In the genomic region with DNA sequence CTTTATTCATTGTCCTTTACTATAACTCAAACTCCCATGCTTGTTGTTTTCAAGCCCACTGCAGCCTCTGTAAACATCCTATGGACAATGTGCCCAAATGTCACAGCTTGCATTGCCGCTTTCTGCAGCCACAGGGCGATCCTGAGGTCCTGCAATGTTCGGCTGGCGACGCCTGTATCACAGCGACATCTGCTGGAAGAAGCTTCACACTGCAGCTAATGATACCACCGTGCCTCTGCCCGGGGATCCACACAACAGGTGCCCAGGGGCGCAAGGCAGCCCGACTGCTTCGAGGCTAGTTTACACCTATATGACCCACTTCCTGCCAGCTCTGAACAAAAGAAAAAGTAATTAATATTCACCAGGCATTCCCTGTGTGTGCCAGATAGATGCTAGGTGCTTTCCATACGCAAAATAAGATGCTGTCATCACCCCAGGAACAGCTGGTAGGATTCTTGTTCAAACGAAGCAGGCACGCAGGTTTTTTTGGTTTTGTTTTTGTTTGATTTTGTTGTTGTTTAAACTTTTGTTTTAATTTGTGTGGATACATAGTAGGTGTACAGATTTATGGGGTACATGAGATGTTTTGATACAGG, we compare ENCODE assay signal across 8 cellular contexts.
DNase-seq lines count a peak whose midpoint lies in the region; ATAC-seq and TF ChIP-seq lines count a peak whose summit lies in the region.

No MANE protein-coding gene starts in this region.

- H3K79me2 ChIP-seq in osteoblast (ENCODE audit: insufficient read depth, low read length) = no peaks in the 10 kb centered on the region

- no peak overlapping the region for H3K27ac ChIP-seq in foreskin keratinocyte
- H3K27ac ChIP-seq in osteoblast (ENCODE audit: low read depth, low read length) = no peak overlapping the region
- H3K27ac ChIP-seq in upper lobe of left lung = no peak overlapping the region

- ATAC-seq in GM21619 (IDR thresholded peaks at IDR 0.05; ENCODE audit: unreplicated experiment) (peak; percentile 98), foreskin keratinocyte (peak; percentile 91), upper lobe of left lung (ENCODE audit: low FRiP score in 2 of 2) (peak; percentile 77 to 91)

- TF ChIP-seq EP300 in upper lobe of left lung (IDR thresholded peaks at IDR 0.05) = no peak

- 15 to 19% methylated on average over 14 of the region's 14 CpGs for WGBS in upper lobe of left lung, 2 donors

- H3K9me3 ChIP-seq in osteoblast (ENCODE audit: low read depth, low read length) (no peaks in the 10 kb centered on the region), upper lobe of left lung (no peaks in the 10 kb centered on the region)

- H3K27me3 ChIP-seq in foreskin keratinocyte = no peaks in the 10 kb centered on the region
- H3K27me3 ChIP-seq in osteoblast (ENCODE audit: insufficient read depth, low read length) = no peaks in the 10 kb centered on the region
- no peaks in the 10 kb centered on the region for H3K27me3 ChIP-seq in upper lobe of left lung

- TF ChIP-seq POLR2A in upper lobe of left lung (IDR thresholded peaks at IDR 0.05) = no peak

- no peaks in the 10 kb centered on the region for H4K20me1 ChIP-seq in osteoblast (ENCODE audit: insufficient read depth, low read length)

- H3K4me1 ChIP-seq in foreskin keratinocyte (no peaks in the 10 kb centered on the region), osteoblast (ENCODE audit: insufficient read depth, low read length) (no peaks in the 10 kb centered on the region), upper lobe of left lung (no peaks in the 10 kb centered on the region)

- no peak overlapping the region for H3K4me2 ChIP-seq in osteoblast (ENCODE audit: insufficient read depth, low read length)

- H3K4me3 ChIP-seq in osteoblast (ENCODE audit: insufficient read depth, low read length) = no peak overlapping the region
- no peak overlapping the region for H3K4me3 ChIP-seq in upper lobe of left lung

- no peak overlapping the region for H2AFZ ChIP-seq in osteoblast (ENCODE audit: low read length)

- no peaks in the 10 kb centered on the region for H3K36me3 ChIP-seq in osteoblast (ENCODE audit: insufficient read depth, low read length)
- no peaks in the 10 kb centered on the region for H3K36me3 ChIP-seq in upper lobe of left lung

- peak; percentile 82 for TF ChIP-seq CTCF in foreskin keratinocyte (conservative IDR thresholded peaks at IDR 0.05)
- TF ChIP-seq CTCF in osteoblast (IDR thresholded peaks at IDR 0.05; ENCODE audit: extremely low read depth, low read depth, low read length) = peak; percentile 84
- peak; percentile 51 to 86 (median 79) for TF ChIP-seq CTCF in upper lobe of left lung (IDR thresholded peaks at IDR 0.05)

- DNase-seq in ELF-1 (ENCODE audit: low read depth, low spot score) = peak; percentile 85
- DNase-seq in HuH-7 (ENCODE audit: low spot score) = peak; percentile 59
- DNase-seq in activated T-helper 1 cell treated with anti-CD3 and anti-CD28 coated beads, Interleukin-2, amount 50 U/mL, for 16 hours (ENCODE audit: low read depth in 1 of 2, low spot score in 1 of 2) = peak; percentile 14 to 17
- DNase-seq in foreskin keratinocyte = peak; percentile 6 to 31
- peak; percentile 69 for DNase-seq in osteoblast (ENCODE audit: insufficient read length, low spot score, missing footprints)
- peak; percentile 39 to 59 for DNase-seq in upper lobe of left lung

TF ChIP-seq in PFSK-1, 5 proteins besides CTCF, POLR2A, EP300 and RAD21:
- TF ChIP-seq FOXP2 (optimal IDR thresholded peaks at IDR 0.05; ENCODE audit: borderline replicate concordance, extremely low read depth, extremely low read length, insufficient read depth) (peak; percentile 16), TAF1 (IDR thresholded peaks at IDR 0.05; ENCODE audit: borderline replicate concordance, insufficient read depth, low read length) (no peak)

Comparison
In these comparisons a context has a peak if more than half of its experiments do, and no peak if none do; other contexts are left out.
1. DNase-seq: peak in every context shown above with its lines; median percentile 85 in ELF-1; 69 in osteoblast; 59 in HuH-7; 49 in upper lobe of left lung; 18 in foreskin keratinocyte; 16 in activated T-helper 1 cell treated with anti-CD3 and anti-CD28 coated beads, Interleukin-2, amount 50 U/mL, for 16 hours.